ENCODE assay signal across 9 cellular contexts in the genomic region with DNA sequence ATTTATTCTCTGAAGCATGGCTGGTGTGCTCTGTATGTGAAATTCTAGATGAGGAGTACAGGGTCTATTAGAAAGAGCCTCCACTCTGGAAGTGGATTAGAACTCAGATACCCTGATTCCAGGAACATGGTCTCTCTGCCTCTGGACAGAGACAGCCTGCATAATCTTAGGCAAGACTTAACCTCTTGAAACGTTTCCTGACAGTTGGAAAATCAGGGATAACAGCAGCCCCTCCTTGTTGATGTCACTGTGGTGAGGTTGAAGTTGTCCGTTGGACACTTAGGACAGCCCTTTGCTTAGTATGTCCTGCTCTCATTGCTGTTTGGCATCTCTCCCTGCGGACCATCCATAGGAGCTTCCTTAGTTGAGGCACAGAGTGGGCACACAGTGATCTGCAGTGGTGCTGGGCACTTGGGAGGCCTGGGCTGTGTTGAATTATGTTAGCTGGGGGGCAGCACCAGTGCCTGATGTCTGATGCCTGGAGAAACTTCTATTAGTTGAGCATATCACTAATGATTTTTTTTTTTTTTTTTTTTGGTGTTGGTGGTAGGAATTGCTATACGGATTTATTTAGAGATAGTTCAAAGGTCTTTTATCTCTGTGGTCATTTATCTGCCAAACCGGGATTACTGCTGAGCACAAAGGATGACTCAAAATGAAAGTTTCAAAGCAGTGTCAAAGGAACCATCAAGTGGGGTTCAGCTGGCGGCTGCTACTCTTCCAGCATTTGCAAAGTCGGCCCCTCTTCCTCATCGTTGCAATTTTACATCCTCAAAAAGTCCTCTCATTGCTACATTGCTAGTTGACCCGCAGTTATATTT. TPM values are rescaled to one million over a fixed set of nuclear protein-coding genes. Genes with fewer than 3 reads are reported as not detected.
A peak's percentile ranks its signal among the peaks of the same experiment; 100 is the strongest.
DNase-seq lines count a peak whose midpoint lies in the region; ATAC-seq and TF ChIP-seq lines count a peak whose summit lies in the region.
"Had no signal": no experiment of that assay in that cellular context is flagged by ENCODE, and none has a peak within 500 bp of the region (broad histone marks: within the 10 kb centered on the region; RNA-seq: fewer than 3 reads in every experiment).

No MANE protein-coding gene starts in this region.

- DNase-seq in GM23248 = no peak
- DNase-seq in OCI-LY7 (ENCODE audit: low spot score) = no peak
- DNase-seq in neural crest cell (ENCODE audit: low read depth, low spot score) = no peak
- DNase-seq in NCI-H2171 (lab: John Stamatoyannopoulos, UW) = no peak
- DNase-seq in T-helper 9 cell = no peak
- no peak for DNase-seq in GF-D8 (lab: John Stamatoyannopoulos, UW)
- no peak for DNase-seq in activated T-cell treated with anti-CD3 and anti-CD28 coated beads, Interleukin-2, amount 50 U/mL, for 24 hours

- H3K27ac Mint-ChIP-seq in neural crest cell (ENCODE audit: unreplicated experiment) = peak overlapping the region; percentile 71
- no peak overlapping the region for H3K27ac Mint-ChIP-seq in activated T-cell treated with anti-CD3 and anti-CD28 coated beads, Interleukin-2, amount 50 U/mL, for 24 hours

- no TSS peak for BruUV-seq in OCI-LY7 (replicated peaks; lab: Mats Ljungman, UMichigan)

- H2AFZ ChIP-seq in GM23248 = peak overlapping the region; percentile 56
- no peak overlapping the region for H2AFZ ChIP-seq in OCI-LY7 (ENCODE audit: low read length)

- no peaks in the 10 kb centered on the region for H3K27me3 ChIP-seq in GM23248 (replicated peaks; ENCODE audit: insufficient read depth)

- intact Hi-C loops in OCI-LY7 (cut with micrococcal nuclease; ENCODE audit: unreplicated experiment) = no loop called here

- no peaks in the 10 kb centered on the region for H3K9me3 ChIP-seq in GM23248 (ENCODE audit: low read depth)
- no peaks in the 10 kb centered on the region for H3K9me3 ChIP-seq in OCI-LY7 (ENCODE audit: low read length)

- H3K4me3 Mint-ChIP-seq in neural crest cell = no peak overlapping the region
- no peak overlapping the region for H3K4me3 Mint-ChIP-seq in activated T-cell treated with anti-CD3 and anti-CD28 coated beads, Interleukin-2, amount 50 U/mL, for 24 hours

- no peaks in the 10 kb centered on the region for H4K20me1 ChIP-seq in GM23248 (ENCODE audit: insufficient read depth)
- H4K20me1 ChIP-seq in OCI-LY7 (ENCODE audit: insufficient read depth, low read length) = no peaks in the 10 kb centered on the region

- POLR2A ChIA-PET in OCI-LY7 (lab: Charles Lee) = no interaction called here

- peaks cover 44% of the 10 kb centered on the region for H3K4me1 Mint-ChIP-seq in neural crest cell
- H3K4me1 Mint-ChIP-seq in activated T-cell treated with anti-CD3 and anti-CD28 coated beads, Interleukin-2, amount 50 U/mL, for 24 hours (ENCODE audit: low read depth) = peaks cover 11% of the 10 kb centered on the region

- H3K27me3 Mint-ChIP-seq in neural crest cell (ENCODE audit: low read depth) = no peaks in the 10 kb centered on the region
- H3K27me3 Mint-ChIP-seq in activated T-cell treated with anti-CD3 and anti-CD28 coated beads, Interleukin-2, amount 50 U/mL, for 24 hours = peaks cover 31% of the 10 kb centered on the region

- ATAC-seq in GM18520 (IDR thresholded peaks at IDR 0.05; ENCODE audit: unreplicated experiment) = peak; percentile 88
- ATAC-seq: HCT116 had no signal

- CTCF ChIA-PET in OCI-LY7 (lab: Charles Lee; ENCODE audit: unreplicated experiment) = no interaction called here

- WGBS in GM23248 (ENCODE audit: low coverage in 1 of 2, low lambda C conversion rate in 2 of 2, missing lambda C conversion rate in 2 of 2), 2 experiments = 66 to 70% methylated on average over 8 to 9 of the region's 9 CpGs

- in situ Hi-C loops in GM23248 (cut with MboI) = no loop called here

- H3K4me1 ChIP-seq in GM23248 (ENCODE audit: insufficient read depth) (peaks cover 14% of the 10 kb centered on the region), OCI-LY7 (ENCODE audit: insufficient read depth, low read length, poor library complexity, severe bottlenecking) (peaks cover 12% of the 10 kb centered on the region)

- no peak overlapping the region; the same call in 1 of the 2 replicates for H3K4me3 ChIP-seq in GM23248
- H3K4me3 ChIP-seq in OCI-LY7 (ENCODE audit: low read depth, low read length, poor library complexity, severe bottlenecking) = no peak overlapping the region

- H3K9me3 Mint-ChIP-seq in neural crest cell = no peaks in the 10 kb centered on the region
- H3K9me3 Mint-ChIP-seq in activated T-cell treated with anti-CD3 and anti-CD28 coated beads, Interleukin-2, amount 50 U/mL, for 24 hours = no peaks in the 10 kb centered on the region

- H3K27ac ChIP-seq in GM23248 = no peak overlapping the region
- H3K27ac ChIP-seq in OCI-LY7 (ENCODE audit: low read depth, low read length, poor library complexity, severe bottlenecking) = no peak overlapping the region

- no peak overlapping the region; the same call in 1 of the 2 replicates for H3K9ac ChIP-seq in GM23248

- H3K79me2 ChIP-seq in GM23248 (ENCODE audit: insufficient read depth) (no peaks in the 10 kb centered on the region), OCI-LY7 (ENCODE audit: insufficient read depth, low read depth, low read length) (no peaks in the 10 kb centered on the region)

- TF ChIP-seq CTCF in OCI-LY7 (conservative IDR thresholded peaks at IDR 0.05; ENCODE audit: low read length) (no peak), neural crest cell (conservative IDR thresholded peaks at IDR 0.05) (no peak)

- H3K4me2 ChIP-seq in GM23248 (ENCODE audit: unreplicated experiment) (peak overlapping the region; percentile 35), OCI-LY7 (ENCODE audit: low read length) (0 out of 2 replicates have a peak overlapping the region, but pooled peaks have one; percentile 13)

- peaks cover 4% of the 10 kb centered on the region for H3F3A ChIP-seq in GM23248 (ENCODE audit: insufficient read depth)

- no peaks in the 10 kb centered on the region for H3K9me2 ChIP-seq in GM23248 (ENCODE audit: insufficient read depth)
- H3K9me2 ChIP-seq in OCI-LY7 (ENCODE audit: insufficient read depth, low read length) = no peaks in the 10 kb centered on the region

- peaks cover 33% of the 10 kb centered on the region for H3K36me3 Mint-ChIP-seq in neural crest cell (ENCODE audit: low read depth)
- H3K36me3 Mint-ChIP-seq in activated T-cell treated with anti-CD3 and anti-CD28 coated beads, Interleukin-2, amount 50 U/mL, for 24 hours (ENCODE audit: low read depth) = peaks cover 7% of the 10 kb centered on the region

- H3K36me3 ChIP-seq in GM23248 (ENCODE audit: low read depth) (0 out of 2 replicates have a peak, but pooled peaks cover 7% of the 10 kb centered on the region), OCI-LY7 (ENCODE audit: insufficient read depth, low read length) (no peaks in the 10 kb centered on the region)

RNA-seq across cellular contexts. Expression of a gene that starts 28.8 kb away (rescaled TPM):
- total RNA-seq in GM23248 (2014; rRNA removed; shearing (Covaris generic)) = 4.1 and 5.2 TPM in 2 replicates
- polyA plus RNA-seq in GM23248 (2016; fragmentation: Nextera tagmentation; extraction: Ambion mirVana) = 0.91 and 1.3 TPM in 2 replicates
- total RNA-seq in OCI-LY7 (2014; rRNA removed; shearing (Covaris generic)) = 2.4 and 2.6 TPM in 2 replicates
- total RNA-seq in OCI-LY7 (2022) (8.1 and 9.1 TPM in 2 replicates), neural crest cell (38.9 and 39.3 TPM in 2 replicates)
